ENCODE assay signal across 19 cellular contexts in the genomic region with DNA sequence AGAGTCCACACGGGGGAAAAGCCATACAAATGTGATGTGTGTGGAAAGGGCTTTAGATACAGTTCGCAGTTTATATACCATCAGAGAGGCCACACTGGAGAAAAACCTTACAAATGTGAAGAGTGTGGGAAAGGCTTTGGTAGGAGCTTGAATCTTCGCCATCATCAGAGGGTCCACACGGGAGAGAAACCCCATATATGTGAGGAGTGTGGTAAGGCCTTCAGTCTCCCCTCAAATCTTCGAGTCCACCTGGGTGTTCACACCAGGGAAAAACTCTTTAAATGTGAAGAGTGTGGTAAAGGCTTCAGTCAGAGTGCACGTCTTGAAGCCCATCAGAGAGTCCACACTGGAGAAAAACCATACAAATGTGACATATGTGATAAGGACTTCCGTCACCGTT. TPM values are rescaled to one million over a fixed set of nuclear protein-coding genes. Genes with fewer than 3 reads are reported as not detected.
DNase-seq lines count a peak whose midpoint lies in the region; ATAC-seq, FAIRE-seq and TF ChIP-seq lines count a peak whose summit lies in the region.
"Had no signal": no experiment of that assay in that cellular context is flagged by ENCODE, and none has a peak within 500 bp of the region (broad histone marks: within the 10 kb centered on the region; RNA-seq: fewer than 3 reads in every experiment).

No MANE protein-coding gene starts in this region.

- H3K4me2 ChIP-seq in K562 (ENCODE audit: insufficient read depth, low read length), result no peak overlapping the region
- H3K4me2 ChIP-seq: BLaER1 treated with 17β-estradiol and CSF1 and Interleukin-3, amounts not matched to agents 10 nM and 100 nM; GM23338 had no signal

- TF ChIP-seq EP300 in K562 (IDR thresholded peaks at IDR 0.05; ENCODE audit: low read length), result no peak

- no peak for FAIRE-seq in K562 (lab: Jason Lieb, UNC)
- FAIRE-seq: GM12878, GM18507 had no signal

- TF ChIP-seq POLR2A in K562 (conservative IDR thresholded peaks at IDR 0.05) (no peak), breast epithelium (IDR thresholded peaks at IDR 0.05) (no peak)

- no peak overlapping the region for H2AFZ ChIP-seq in K562 (ENCODE audit: low read depth, low read length)
- H2AFZ ChIP-seq: GM23338 had no signal

- H4K20me1 ChIP-seq in K562 (replicated peaks; ENCODE audit: control insufficient read depth, insufficient read depth, low read length), result no peaks in the 10 kb centered on the region
- H4K20me1 ChIP-seq: BLaER1 treated with 17β-estradiol and CSF1 and Interleukin-3, amounts not matched to agents 10 nM and 100 nM had no signal

- no peak for TF ChIP-seq RAD21 in K562 (CRISPR knock-in tag; conservative IDR thresholded peaks at IDR 0.05 in 1 of 2, IDR thresholded peaks at IDR 0.05 in 1 of 2)
- no peak for TF ChIP-seq RAD21 in liver (IDR thresholded peaks at IDR 0.05)

- H3K9me1 ChIP-seq in K562 (ENCODE audit: control insufficient read depth, insufficient read depth, low read length), result no peaks in the 10 kb centered on the region

- H3K27ac ChIP-seq in HEK293 (ENCODE audit: extremely low read depth, low read depth, low read length) (no peak overlapping the region), K562 (ENCODE audit: extremely low read depth, low read depth, low read length) (no peak overlapping the region), liver (ENCODE audit: low read depth in 1 of 2, low read length in 2 of 2) (no peak overlapping the region), rectal smooth muscle tissue (ENCODE audit: low read depth, low read length) (no peak overlapping the region), breast epithelium (no peak overlapping the region)
- H3K27ac ChIP-seq: BLaER1 treated with 17β-estradiol and CSF1 and Interleukin-3, amounts not matched to agents 10 nM and 100 nM had no signal

- POLR2A ChIA-PET in HEK293 (lab: Yijun Ruan, JAX) (no interaction called here), K562 (lab: Yijun Ruan, JAX) (no interaction called here)

- H3K9me3 ChIP-seq in HEK293 (ENCODE audit: control insufficient read depth, insufficient read depth, low read depth, low read length) (peaks cover 65% of the 10 kb centered on the region), K562 (replicated peaks; ENCODE audit: control insufficient read depth, insufficient read depth, low read depth, low read length) (peaks cover 10% of the 10 kb centered on the region), liver (ENCODE audit: control insufficient read depth in 4 of 4, low read length in 3 of 4) (peaks cover 41 to 86% (median 68%) of the 10 kb centered on the region in 4 donors), breast epithelium (peaks cover 80 to 100% of the 10 kb centered on the region in 2 donors)

- H3K27me3 ChIP-seq in K562 (ENCODE audit: control insufficient read depth in 2 of 2, insufficient read depth in 2 of 2, low read length in 2 of 2), result no peaks in the 10 kb centered on the region
- H3K27me3 ChIP-seq in liver (ENCODE audit: control insufficient read depth in 4 of 4, insufficient read depth in 4 of 4, low read length in 3 of 4), result no peaks in the 10 kb centered on the region
- no peaks in the 10 kb centered on the region for H3K27me3 ChIP-seq in rectal smooth muscle tissue (ENCODE audit: control insufficient read depth, insufficient read depth, low read length)
- no peaks in the 10 kb centered on the region for H3K27me3 ChIP-seq in breast epithelium
- H3K27me3 ChIP-seq: BLaER1 treated with 17β-estradiol and CSF1 and Interleukin-3, amounts not matched to agents 10 nM and 100 nM had no signal

- intact Hi-C loops in K562 (cut with micrococcal nuclease), result no loop called here
- intact Hi-C loops in breast epithelium (cut with DNase I; ENCODE audit: low total_unique reads), result no loop called here

- H3K9ac ChIP-seq in K562 (ENCODE audit: insufficient read depth in 1 of 2, low read depth in 2 of 2, low read length in 2 of 2) (no peak overlapping the region), liver (ENCODE audit: low read depth in 1 of 2, low read length in 2 of 2) (no peak overlapping the region), rectal smooth muscle tissue (ENCODE audit: low read length) (no peak overlapping the region)
- H3K9ac ChIP-seq: BLaER1 treated with 17β-estradiol and CSF1 and Interleukin-3, amounts not matched to agents 10 nM and 100 nM had no signal

- CTCF ChIA-PET in HEK293 (lab: Yijun Ruan, JAX), result interaction anchor here (0.6 to 1.0 kb wide), 2 partner anchors 20 to 31 kb away, joined by 3 to 4 read pairs; no protein-coding TSS in a partner anchor
- CTCF ChIA-PET in K562 (lab: Yijun Ruan, JAX; ENCODE audit: low intra/inter-chr PET ratio), result no interaction called here

- 65% methylated on average over 7 of the region's 8 CpGs for WGBS in K562 (ENCODE audit: insufficient coverage, low coverage, missing lambda C conversion rate)
- WGBS in liver, result 98% methylated on average over 8 of the region's 8 CpGs

- TF ChIP-seq CTCF in HEK293 (tag by site-specific recombination; IDR thresholded peaks at IDR 0.05) (no peak), K562 (IDR thresholded peaks at IDR 0.05 in 2 of 3, conservative IDR thresholded peaks at IDR 0.05 in 1 of 3; ENCODE audit: insufficient read depth in 2 of 3, low read depth in 1 of 3, low read length in 3 of 3) (no peak), liver (IDR thresholded peaks at IDR 0.05; ENCODE audit: low read depth, low read length, missing input control) (no peak), breast epithelium (IDR thresholded peaks at IDR 0.05) (no peak)

- no peaks in the 10 kb centered on the region for H3K79me2 ChIP-seq in K562 (ENCODE audit: control insufficient read depth, insufficient read depth, low read length)

- in situ Hi-C loops in K562 (cut with MboI), result no loop called here

- no TSS peak for BruUV-seq in K562 (replicated peaks; lab: Mats Ljungman, UMichigan)

- H3K36me3 ChIP-seq in HEK293 (ENCODE audit: control insufficient read depth in 2 of 2, insufficient read depth in 1 of 2, low read length in 2 of 2) (peaks cover 55 to 97% of the 10 kb centered on the region in 2 experiments), K562 (ENCODE audit: control insufficient read depth, insufficient read depth, low read length) (peaks cover 20% of the 10 kb centered on the region; the same call in 2 of the 3 replicates), liver (ENCODE audit: control insufficient read depth in 4 of 4, insufficient read depth in 3 of 4, low read depth in 1 of 4, low read length in 3 of 4) (peaks cover 30 to 54% (median 49%) of the 10 kb centered on the region in 4 donors), rectal smooth muscle tissue (ENCODE audit: control insufficient read depth, insufficient read depth, low read length) (peaks cover 45% of the 10 kb centered on the region), breast epithelium (peaks cover 39% of the 10 kb centered on the region)

- DNase-seq in K562 (ENCODE audit: extremely low read depth in 1 of 4, low spot score in 3 of 4) (no peak), breast epithelium (ENCODE audit: low spot score in 2 of 2) (no peak)
- DNase-seq: ACHN; Calu3; CD4-positive, CD25-positive, alpha-beta regulatory T cell; DMS 273 treated with DMSO at 0.1 percent for 48 hours; DMS79; H7 had no signal

- H3K4me1 ChIP-seq in HEK293 (ENCODE audit: control insufficient read depth, insufficient read depth, low read length) (no peaks in the 10 kb centered on the region), K562 (replicated peaks in 1 of 2; ENCODE audit: control insufficient read depth in 2 of 2, insufficient read depth in 2 of 2, low read length in 2 of 2) (no peaks in the 10 kb centered on the region), liver (ENCODE audit: control insufficient read depth in 4 of 4, insufficient read depth in 4 of 4, low read length in 3 of 4) (no peaks in the 10 kb centered on the region), rectal smooth muscle tissue (ENCODE audit: control insufficient read depth, insufficient read depth, low read length) (no peaks in the 10 kb centered on the region), breast epithelium (no peaks in the 10 kb centered on the region)
- H3K4me1 ChIP-seq: BLaER1 treated with 17β-estradiol and CSF1 and Interleukin-3, amounts not matched to agents 10 nM and 100 nM had no signal

- ATAC-seq in K562 (no peak), HG03039 (IDR thresholded peaks at IDR 0.05; ENCODE audit: unreplicated experiment) (no peak), HG03097 (IDR thresholded peaks at IDR 0.05; ENCODE audit: low FRiP score, unreplicated experiment) (no peak)
- ATAC-seq: GM12878, GM23338 had no signal

- H3K4me3 ChIP-seq in HEK293 (ENCODE audit: low read depth, low read length), result no peak overlapping the region
- H3K4me3 ChIP-seq in K562, result no peak overlapping the region
- peak overlapping the region in 2 of 3 donors; percentile 38 to 64 for H3K4me3 ChIP-seq in liver (ENCODE audit: low read depth in 1 of 3, low read length in 3 of 3)
- H3K4me3 ChIP-seq in rectal smooth muscle tissue (ENCODE audit: low read length), result peak overlapping the region; percentile 35
- H3K4me3 ChIP-seq in breast epithelium, result no peak overlapping the region
- H3K4me3 ChIP-seq: BLaER1 treated with 17β-estradiol and CSF1 and Interleukin-3, amounts not matched to agents 10 nM and 100 nM; GM12878; GM23338 had no signal

RNA-seq across cellular contexts. Expression of gene ZNF233, which starts 23.3 kb away (rescaled TPM):
- total RNA-seq in K562 (2011; cell fraction: chromatin; rRNA removed; ENCODE audit: low replicate concordance), result 0.56 and 0.83 TPM in 2 replicates
- 0.50 and 0.53 TPM in 2 replicates for total RNA-seq in K562 (2011; cell fraction: nucleolus; rRNA removed)
- 0.69 and 1.4 TPM in 2 replicates for total RNA-seq in K562 (2011; cell fraction: nucleoplasm; rRNA removed)
- total RNA-seq in K562 (2014; rRNA removed) (0.08 and 0.14 TPM in 2 replicates), K562 (2014; rRNA removed; fragmentation: Illumina TruSeq; extraction: Trizol) (0.18 and 0.26 TPM in 2 replicates), K562 (2015; rRNA removed; fragmentation: Illumina TruSeq; extraction: Trizol) (0.14 and 0.15 TPM in 2 replicates), K562 (2021) (0.16 TPM in 1 of 2 replicates, not detected in the other), liver (1 to 10 TPM in 1 of 2 donors, under 1 TPM in 1; 0.17 to 1.6 TPM), breast epithelium (1 to 10 TPM in 2 of 3 donors, under 1 TPM in 1; 0.32 to 2.5 (median 1.3) TPM)
- polyA plus RNA-seq in K562 (2011; rRNA removed) (0.03 and 0.20 TPM in 2 replicates), K562 (2014; fragmentation: Illumina TruSeq; extraction: Trizol) (0.15 and 0.17 TPM in 2 replicates), K562 (2014; fragmentation: Nextera tagmentation; extraction: Ambion mirVana) (under 1 TPM; 0.23 to 0.28 TPM), K562 (2014; rRNA removed) (0.08 TPM in 2 replicates), liver (under 1 TPM in 1 of 2 donors, not detected in 1; 0.94 TPM)
- 0.03 TPM in 1 of 2 replicates, not detected in the other for polyA plus RNA-seq in K562 (2011; cell fraction: cytosol; rRNA removed)
- 0.24 and 0.30 TPM in 2 replicates for polyA plus RNA-seq in K562 (2011; cell fraction: nucleus; rRNA removed)
- 0.23 and 0.42 TPM in 2 replicates for polyA plus RNA-seq in K562 (2012)
- polyA minus RNA-seq in K562 (2011; rRNA and poly(A)+ RNA removed), result 0.12 and 0.35 TPM in 2 replicates
- polyA minus RNA-seq in K562 (2011; cell fraction: cytosol; rRNA and poly(A)+ RNA removed), result not detected in 2 replicates
- polyA minus RNA-seq in K562 (2011; cell fraction: nucleus; rRNA and poly(A)+ RNA removed), result 0.27 TPM in 1 of 2 replicates, not detected in the other
- total RNA-seq: A172, G401 had no signal

RNA-seq across cellular contexts. Expression of gene ZNF227, which starts 24.1 kb away (rescaled TPM):
- total RNA-seq in K562 (2011; cell fraction: chromatin; rRNA removed; ENCODE audit: low replicate concordance), result 21.0 and 49.4 TPM in 2 replicates
- 17.7 and 20.9 TPM in 2 replicates for total RNA-seq in K562 (2011; cell fraction: nucleolus; rRNA removed)
- 33.3 and 35.2 TPM in 2 replicates for total RNA-seq in K562 (2011; cell fraction: nucleoplasm; rRNA removed)
- 7.1 and 10.4 TPM in 2 replicates for total RNA-seq in K562 (2014; rRNA removed)
- total RNA-seq in K562 (2014; rRNA removed; fragmentation: Illumina TruSeq; extraction: Trizol), result 15.1 and 17.0 TPM in 2 replicates
- total RNA-seq in K562 (2015; rRNA removed; fragmentation: Illumina TruSeq; extraction: Trizol), result 10.3 and 10.8 TPM in 2 replicates
- total RNA-seq in K562 (2021), result 8.7 and 13.6 TPM in 2 replicates
- polyA plus RNA-seq in K562 (2011; rRNA removed), result 4.7 and 8.7 TPM in 2 replicates
- 1.7 and 2.6 TPM in 2 replicates for polyA plus RNA-seq in K562 (2011; cell fraction: cytosol; rRNA removed)
- 4.9 and 5.5 TPM in 2 replicates for polyA plus RNA-seq in K562 (2011; cell fraction: nucleus; rRNA removed)
- polyA plus RNA-seq in K562 (2012), result 6.7 and 8.0 TPM in 2 replicates
- polyA plus RNA-seq in K562 (2014; fragmentation: Illumina TruSeq; extraction: Trizol), result 10.0 and 11.2 TPM in 2 replicates
- 1 to 10 TPM; 3.0 to 6.0 TPM for polyA plus RNA-seq in K562 (2014; fragmentation: Nextera tagmentation; extraction: Ambion mirVana)
- polyA plus RNA-seq in K562 (2014; rRNA removed), result 4.8 and 7.8 TPM in 2 replicates
- 11.5 and 15.6 TPM in 2 replicates for polyA minus RNA-seq in K562 (2011; rRNA and poly(A)+ RNA removed)
- polyA minus RNA-seq in K562 (2011; cell fraction: cytosol; rRNA and poly(A)+ RNA removed), result 2.9 and 4.6 TPM in 2 replicates
- 12.7 and 13.5 TPM in 2 replicates for polyA minus RNA-seq in K562 (2011; cell fraction: nucleus; rRNA and poly(A)+ RNA removed)
- total RNA-seq in liver, result 10 to 100 TPM in 1 of 2 donors, 1 to 10 TPM in 1; 8.8 to 10.9 TPM
- polyA plus RNA-seq in liver, result 1 to 10 TPM; 3.3 to 3.4 TPM
- total RNA-seq in breast epithelium, result 10 to 100 TPM in 2 of 3 donors, 1 to 10 TPM in 1; 8.2 to 33.2 (median 18.7) TPM

Comparison
In these comparisons a context has a peak if more than half of its experiments do, and no peak if none do; other contexts are left out.
1. H3K4me3 ChIP-seq: peak in liver (2 of 3) and rectal smooth muscle tissue (single experiment); none in HEK293 (single experiment), K562 (single experiment) and breast epithelium (0 of 3).